Comparison of ENCODE assay signal across 16 cellular contexts in the genomic region with DNA sequence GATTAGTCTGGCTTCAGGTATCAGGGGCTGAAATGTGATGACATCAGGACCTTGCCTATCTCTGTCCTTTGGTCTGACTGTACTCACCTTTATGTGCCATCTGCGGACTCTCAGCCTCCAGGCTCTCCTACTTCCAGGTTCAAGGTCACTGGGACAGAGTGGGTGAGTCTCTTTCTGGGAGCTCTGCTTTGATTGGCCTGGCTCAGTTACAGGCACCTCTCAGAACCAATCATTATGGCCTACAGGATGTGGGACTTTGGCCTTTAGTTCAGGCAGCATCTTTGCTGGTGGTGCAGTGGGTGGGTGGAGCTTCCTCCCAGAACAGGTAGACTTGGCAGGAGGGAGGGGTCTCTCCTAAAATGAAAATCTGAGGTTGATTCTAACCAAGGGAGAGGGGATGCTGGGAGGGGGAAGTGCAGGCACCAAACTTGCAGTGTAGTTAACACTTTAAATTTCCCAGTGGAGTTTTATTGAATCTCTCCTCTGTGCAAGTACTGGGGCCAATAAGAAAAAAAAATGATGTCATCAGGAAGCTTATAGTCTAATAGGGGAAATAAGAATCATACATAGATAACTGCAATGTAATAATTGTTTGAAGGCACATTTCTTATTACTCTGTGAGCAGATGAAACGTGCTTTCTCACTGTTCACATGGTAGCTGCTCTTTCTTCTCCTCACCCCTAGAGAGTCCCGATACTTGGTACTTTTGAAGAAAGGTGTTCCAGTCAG. TPM values are rescaled to one million over a fixed set of nuclear protein-coding genes. Genes with fewer than 3 reads are reported as not detected.
DNase-seq lines count a peak whose midpoint lies in the region; ATAC-seq, FAIRE-seq and TF ChIP-seq lines count a peak whose summit lies in the region.
"Had no signal": no experiment of that assay in that cellular context is flagged by ENCODE, and none has a peak within 500 bp of the region (broad histone marks: within the 10 kb centered on the region; RNA-seq: fewer than 3 reads in every experiment).

No MANE protein-coding gene starts in this region.

- peaks cover 0 to 4% of the 10 kb centered on the region in 2 donors for H3K4me1 Mint-ChIP-seq in natural killer cell
- H3K4me1 Mint-ChIP-seq in natural killer cell treated with Interleukin-12 subunit alpha and Interleukin-12 subunit beta and Interleukin-15 and Interleukin-18, amount 100 ng/mL, for 72 hours (ENCODE audit: low read depth in 2 of 2), result peaks cover 0 to 5% of the 10 kb centered on the region in 2 donors
- H3K4me1 Mint-ChIP-seq: activated CD4-positive, alpha-beta memory T cell treated with anti-CD3 and anti-CD28 coated beads, Interleukin-2, amount 10 ng/mL, durations not matched to agents 7 days and 5 days had no signal

- WGBS in spleen, 5 donors, result 86 to 91% (median 90%) methylated on average over 3 of the region's 3 CpGs

- H3K27ac Mint-ChIP-seq in natural killer cell, result no peak overlapping the region
- no peak overlapping the region for H3K27ac Mint-ChIP-seq in natural killer cell treated with Interleukin-12 subunit alpha and Interleukin-12 subunit beta and Interleukin-15 and Interleukin-18, amount 100 ng/mL, for 72 hours
- H3K27ac Mint-ChIP-seq: activated CD4-positive, alpha-beta memory T cell treated with anti-CD3 and anti-CD28 coated beads, Interleukin-2, amount 10 ng/mL, durations not matched to agents 7 days and 5 days had no signal

- no peak overlapping the region for H3K4me3 ChIP-seq in Jurkat, Clone E6-1 (ENCODE audit: low read length)
- H3K4me3 ChIP-seq in coronary artery (no peak overlapping the region), spleen (no peak overlapping the region)
- H3K4me3 ChIP-seq: smooth muscle cell had no signal

- H3K9me3 ChIP-seq in spleen, result no peaks in the 10 kb centered on the region

- H3K4me3 Mint-ChIP-seq in natural killer cell, result no peak overlapping the region
- H3K4me3 Mint-ChIP-seq in natural killer cell treated with Interleukin-12 subunit alpha and Interleukin-12 subunit beta and Interleukin-15 and Interleukin-18, amount 100 ng/mL, for 72 hours, result no peak overlapping the region
- H3K4me3 Mint-ChIP-seq: activated CD4-positive, alpha-beta memory T cell treated with anti-CD3 and anti-CD28 coated beads, Interleukin-2, amount 10 ng/mL, durations not matched to agents 7 days and 5 days had no signal

- peak in 2 of 3 donors; percentile 44 to 52 for ATAC-seq in natural killer cell
- ATAC-seq in natural killer cell treated with Interleukin-12 subunit alpha and Interleukin-12 subunit beta and Interleukin-15 and Interleukin-18, amount 100 ng/mL, for 72 hours, result no peak
- ATAC-seq: left lobe of liver had no signal

- H3K36me3 Mint-ChIP-seq in natural killer cell, result no peaks in the 10 kb centered on the region
- H3K36me3 Mint-ChIP-seq in natural killer cell treated with Interleukin-12 subunit alpha and Interleukin-12 subunit beta and Interleukin-15 and Interleukin-18, amount 100 ng/mL, for 72 hours, result no peaks in the 10 kb centered on the region

- H3K27ac ChIP-seq in coronary artery (no peak overlapping the region), spleen (no peak overlapping the region)
- H3K27ac ChIP-seq: epithelial cell of prostate had no signal

- no peaks in the 10 kb centered on the region for H3K9me3 Mint-ChIP-seq in natural killer cell
- H3K9me3 Mint-ChIP-seq in natural killer cell treated with Interleukin-12 subunit alpha and Interleukin-12 subunit beta and Interleukin-15 and Interleukin-18, amount 100 ng/mL, for 72 hours, result no peaks in the 10 kb centered on the region
- H3K9me3 Mint-ChIP-seq: activated CD4-positive, alpha-beta memory T cell treated with anti-CD3 and anti-CD28 coated beads, Interleukin-2, amount 10 ng/mL, durations not matched to agents 7 days and 5 days had no signal

- intact Hi-C loops in natural killer cell (cut with micrococcal nuclease) (no loop called here), spleen (cut with DNase I; ENCODE audit: low total_unique reads) (no loop called here)

- peaks cover 2 to 11% of the 10 kb centered on the region in 2 donors for H3K27me3 Mint-ChIP-seq in natural killer cell (ENCODE audit: low read depth in 2 of 2)
- peaks cover 4 to 16% of the 10 kb centered on the region in 2 donors for H3K27me3 Mint-ChIP-seq in natural killer cell treated with Interleukin-12 subunit alpha and Interleukin-12 subunit beta and Interleukin-15 and Interleukin-18, amount 100 ng/mL, for 72 hours
- H3K27me3 Mint-ChIP-seq: activated CD4-positive, alpha-beta memory T cell treated with anti-CD3 and anti-CD28 coated beads, Interleukin-2, amount 10 ng/mL, durations not matched to agents 7 days and 5 days had no signal

- no peaks in the 10 kb centered on the region for H3K27me3 ChIP-seq in spleen (replicated peaks in 1 of 7)

- H3K4me1 ChIP-seq in spleen, result peaks cover 0 to 11% (median 4%) of the 10 kb centered on the region in 6 donors

- TF ChIP-seq CTCF in natural killer cell (IDR thresholded peaks at IDR 0.05), result no peak
- no peak for TF ChIP-seq CTCF in coronary artery (IDR thresholded peaks at IDR 0.05)
- no peak for TF ChIP-seq CTCF in spleen (IDR thresholded peaks at IDR 0.05 in 8 of 11, conservative IDR thresholded peaks at IDR 0.05 in 3 of 11)

- no peaks in the 10 kb centered on the region for H3K36me3 ChIP-seq in spleen

- no peak for FAIRE-seq in urothelium cell line (lab: Jason Lieb, UNC)

- TF ChIP-seq POLR2A in spleen (IDR thresholded peaks at IDR 0.05), result no peak

- DNase-seq in natural killer cell (no peak), coronary artery (ENCODE audit: low spot score) (peak; percentile 17), ureter (ENCODE audit: low spot score) (peak; percentile 41), urothelium cell line (ENCODE audit: low spot score) (no peak), MV-4-11 (lab: John Stamatoyannopoulos, UW) (no peak), spleen (no peak)
- no peak for DNase-seq in natural killer cell treated with Interleukin-12 subunit alpha and Interleukin-12 subunit beta and Interleukin-15 and Interleukin-18, amount 100 ng/mL, for 72 hours (ENCODE audit: low spot score)
- DNase-seq in Jurkat, Clone E6-1 (ENCODE audit: low read depth, low spot score), result peak; percentile 55
- DNase-seq: activated CD4-positive, alpha-beta memory T cell treated with anti-CD3 and anti-CD28 coated beads, Interleukin-2, amount 10 ng/mL, durations not matched to agents 7 days and 5 days; amygdala; glutamatergic neuron; NCI-H2081 treated with DMSO at 0.1 percent for 48 hours; stimulated activated naive CD4-positive, alpha-beta T cell had no signal

RNA-seq across cellular contexts. Expression of a gene that starts 53.4 kb away (rescaled TPM):
- total RNA-seq in natural killer cell (1 to 10 TPM in 1 of 3 donors, under 1 TPM in 2; 0.09 to 5.5 (median 0.99) TPM), ureter (17.1 TPM), spleen (1 to 10 TPM; 1.5 to 3.9 (median 3.1) TPM)
- 1 to 10 TPM in 1 of 2 donors, not detected in 1; 1.4 TPM for total RNA-seq in natural killer cell treated with Interleukin-12 subunit alpha and Interleukin-12 subunit beta and Interleukin-15 and Interleukin-18, amount 100 ng/mL, for 72 hours
- polyA plus RNA-seq in Jurkat, Clone E6-1 (2012; ENCODE audit: insufficient read depth, insufficient read length), result not detected
- polyA plus RNA-seq in spleen, result under 1 TPM; 0.37 to 0.88 (median 0.58) TPM
- total RNA-seq: activated CD4-positive, alpha-beta memory T cell treated with anti-CD3 and anti-CD28 coated beads, Interleukin-2, amount 10 ng/mL, durations not matched to agents 7 days and 5 days had no signal

Comparison
In these comparisons a context has a peak if more than half of its experiments do, and no peak if none do; other contexts are left out.
1. ATAC-seq: peak in natural killer cell (2 of 3); none in natural killer cell treated with Interleukin-12 subunit alpha and Interleukin-12 subunit beta and Interleukin-15 and Interleukin-18, amount 100 ng/mL, for 72 hours (0 of 2).
2. DNase-seq: peak in Jurkat, Clone E6-1 (single experiment), coronary artery (single experiment) and ureter (single experiment); none in natural killer cell (single experiment), natural killer cell treated with Interleukin-12 subunit alpha and Interleukin-12 subunit beta and Interleukin-15 and Interleukin-18, amount 100 ng/mL, for 72 hours (single experiment), urothelium cell line (single experiment), MV-4-11 (single experiment) and spleen (single experiment).